ENCODE assay signal across 15 cellular contexts in the genomic region with DNA sequence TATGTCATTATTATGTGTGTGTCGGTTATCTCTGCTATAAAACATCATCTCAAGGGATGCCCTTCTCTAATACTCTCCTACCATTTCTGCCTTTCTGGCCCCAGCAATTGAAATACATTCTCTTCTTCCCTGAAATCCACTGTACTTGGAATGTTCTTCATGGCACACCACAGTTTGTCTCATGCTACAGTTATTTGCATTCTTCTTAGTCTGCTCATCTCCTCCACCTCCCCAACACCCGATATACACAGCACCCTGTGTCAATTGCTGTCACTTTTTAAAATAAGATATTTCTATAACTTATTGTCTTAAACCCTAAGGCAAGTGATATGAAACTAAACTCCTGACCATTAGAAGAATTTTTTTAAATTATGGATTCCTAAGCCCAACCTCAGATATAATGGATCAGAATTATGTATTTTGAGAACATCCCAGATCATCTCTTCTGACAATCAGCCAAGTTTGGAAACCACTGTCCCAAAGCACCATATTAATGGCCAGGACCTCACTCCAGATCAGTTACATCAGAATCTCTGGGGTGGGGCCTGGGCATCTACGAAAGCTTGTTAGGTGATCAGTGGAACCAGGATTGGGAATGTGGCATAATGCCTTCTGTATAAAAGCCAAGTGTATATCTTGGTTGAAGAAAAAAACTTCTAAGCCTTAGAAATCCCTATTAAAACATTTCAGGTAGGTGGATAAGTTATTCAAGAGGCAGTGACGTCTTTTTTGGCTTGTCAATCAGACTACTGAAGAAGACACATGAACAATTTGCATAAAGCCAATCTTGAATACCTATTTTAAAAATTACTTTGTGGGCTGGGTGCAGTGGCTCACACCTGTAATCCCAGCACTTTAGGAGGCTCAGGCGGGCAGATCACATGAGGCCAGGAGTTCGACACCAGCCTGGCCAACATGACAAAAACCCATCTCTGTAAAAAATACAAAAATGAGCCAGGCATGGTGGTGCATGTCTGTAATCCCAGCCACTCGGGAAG.
DNase-seq lines count a peak whose midpoint lies in the region; ATAC-seq, FAIRE-seq and TF ChIP-seq lines count a peak whose summit lies in the region.
"Had no signal": no experiment of that assay in that cellular context is flagged by ENCODE, and none has a peak within 500 bp of the region (broad histone marks: within the 10 kb centered on the region; RNA-seq: fewer than 3 reads in every experiment).

No MANE protein-coding gene starts in this region.

- ATAC-seq in HG03139 (IDR thresholded peaks at IDR 0.05; ENCODE audit: unreplicated experiment): no peak
- ATAC-seq: activated naive CD4-positive, alpha-beta T cell treated with anti-CD3 and anti-CD28 coated beads, Interleukin-2, amount 50 U/mL, for 72 hours had no signal

- POLR2A ChIA-PET in AG04449 (lab: Yijun Ruan, JAX): no interaction called here

- no peak for FAIRE-seq in HTR-8/SVneo (lab: Jason Lieb, UNC)

- CTCF ChIA-PET in AG04449 (lab: Yijun Ruan, JAX): no interaction called here

- H3K4me3 ChIP-seq in AG04449 (ENCODE audit: low read depth, low read length) (no peak overlapping the region), astrocyte of the spinal cord (ENCODE audit: low read depth, low read length) (no peak overlapping the region)
- H3K4me3 ChIP-seq: esophagus squamous epithelium had no signal

- TF ChIP-seq CTCF in AG04449 (IDR thresholded peaks at IDR 0.05; ENCODE audit: insufficient read depth, low read length, missing control alignments) (no peak), astrocyte of the spinal cord (IDR thresholded peaks at IDR 0.05; ENCODE audit: low read depth, low read length) (no peak)

- DNase-seq in AG04449 (ENCODE audit: low read depth, low spot score) (peak; percentile 55), HTR-8/SVneo (ENCODE audit: insufficient read length, low spot score) (peak; percentile 41), astrocyte of the spinal cord (ENCODE audit: low read depth, low spot score) (peak; percentile 74), iris pigment epithelial cell (ENCODE audit: low read depth) (peak; percentile 86), NCI-H128 (lab: John Stamatoyannopoulos, UW; ENCODE audit: unreplicated experiment) (no peak), NCI-H1694 treated with DMSO at 0.1 percent for 48 hours (lab: John Stamatoyannopoulos, UW) (no peak), NCI-H187 (lab: John Stamatoyannopoulos, UW) (no peak)
- DNase-seq: activated CD4-positive, alpha-beta T cell treated with anti-CD3 and anti-CD28 coated beads for 1 hour; activated CD8-positive, alpha-beta memory T cell treated with anti-CD3 and anti-CD28 coated beads, Interleukin-2, amount 50 U/mL, for 48 hours; esophagus squamous epithelium; mesendoderm; OCI-M1; substantia nigra had no signal

- in situ Hi-C loops in astrocyte of the spinal cord (cut with HindIII; ENCODE audit: low sequenced_read_pairs): no loop called here

Comparison
In these comparisons a context has a peak if more than half of its experiments do, and no peak if none do; other contexts are left out.
1. DNase-seq: peak in AG04449 (single experiment), HTR-8/SVneo (single experiment), astrocyte of the spinal cord (single experiment) and iris pigment epithelial cell (single experiment); none in NCI-H128 (single experiment), NCI-H1694 treated with DMSO at 0.1 percent for 48 hours (single experiment) and NCI-H187 (0 of 2).